ENCODE assay signal across 1 cellular context in the genomic region with DNA sequence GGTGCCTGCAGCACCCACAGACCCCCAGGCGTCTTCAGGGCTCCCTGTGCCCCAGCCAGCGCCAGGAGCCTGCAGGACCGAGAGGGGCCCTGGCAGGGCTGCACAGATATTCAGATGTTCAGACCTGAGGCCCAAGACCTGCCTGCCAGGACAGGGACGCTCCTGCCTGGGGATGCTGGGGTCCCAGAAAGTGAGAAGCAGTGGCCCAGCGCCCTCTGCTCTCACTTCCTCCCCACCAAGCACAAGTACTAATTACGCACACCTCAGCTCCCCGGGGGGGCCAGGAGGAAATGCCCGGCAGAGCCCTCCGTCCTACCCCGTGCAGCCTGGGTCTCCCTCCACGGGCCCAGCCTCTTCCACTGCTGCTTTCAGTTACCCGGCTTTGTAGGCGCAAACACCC.
TF ChIP-seq lines count a peak whose summit lies in the region.

No MANE protein-coding gene starts in this region.

TF ChIP-seq in GM12878, 131 proteins besides CTCF, POLR2A, EP300 and RAD21 (continued from another document):
- TF ChIP-seq RELB (IDR thresholded peaks at IDR 0.05; ENCODE audit: low read depth), result no peak
- no peak for TF ChIP-seq GABPA (IDR thresholded peaks at IDR 0.05; ENCODE audit: low read depth)
- TF ChIP-seq MYC (IDR thresholded peaks at IDR 0.05; ENCODE audit: insufficient read depth, insufficient read length, insufficient replicate concordance, low read length, severe bottlenecking), result no peak
